In genomic region chr17:77345260-77345910, GRCh38 we compare ENCODE assay signal across 16 cellular contexts.
DNase-seq lines count a peak whose midpoint lies in the region; ATAC-seq and TF ChIP-seq lines count a peak whose summit lies in the region.
"Had no signal": no experiment of that assay in that cellular context is flagged by ENCODE, and none has a peak within 500 bp of the region (broad histone marks: within the 10 kb centered on the region; RNA-seq: fewer than 3 reads in every experiment).

No MANE protein-coding gene starts in this region.

- no peak overlapping the region for H3K4me3 ChIP-seq in RWPE2 (ENCODE audit: severe bottlenecking)
- H3K4me3 ChIP-seq in right atrium auricular region: no peak overlapping the region
- no peak overlapping the region for H3K4me3 ChIP-seq in stomach
- H3K4me3 ChIP-seq: transverse colon had no signal

- TF ChIP-seq EP300 in stomach (IDR thresholded peaks at IDR 0.05): no peak

- H3K36me3 ChIP-seq in RWPE2 (ENCODE audit: low read depth) (peaks cover 42% of the 10 kb centered on the region), right atrium auricular region (no peaks in the 10 kb centered on the region), stomach (no peaks in the 10 kb centered on the region)
- H3K36me3 ChIP-seq: transverse colon had no signal

- H3K4me1 ChIP-seq in RWPE2 (ENCODE audit: insufficient read depth, poor library complexity, severe bottlenecking) (peaks cover 2% of the 10 kb centered on the region), right atrium auricular region (peaks cover 0 to 13% of the 10 kb centered on the region in 2 donors), stomach (peaks cover 18 to 56% (median 25%) of the 10 kb centered on the region in 4 donors)

- TF ChIP-seq CTCF in RWPE2 (IDR thresholded peaks at IDR 0.05; ENCODE audit: poor library complexity, severe bottlenecking): no peak
- no peak for TF ChIP-seq CTCF in right atrium auricular region (IDR thresholded peaks at IDR 0.05)
- no peak for TF ChIP-seq CTCF in stomach (IDR thresholded peaks at IDR 0.05)

- H3K27me3 ChIP-seq in RWPE2 (ENCODE audit: insufficient read depth, poor library complexity, severe bottlenecking): no peaks in the 10 kb centered on the region
- no peaks in the 10 kb centered on the region for H3K27me3 ChIP-seq in right atrium auricular region
- H3K27me3 ChIP-seq in stomach: no peaks in the 10 kb centered on the region
- H3K27me3 ChIP-seq: brain microvascular endothelial cell, transverse colon had no signal

- peaks cover 53% of the 10 kb centered on the region for H3K4me1 Mint-ChIP-seq in activated T-cell treated with anti-CD3 and anti-CD28 coated beads, Interleukin-2, amount 50 U/mL, for 24 hours (ENCODE audit: low read depth)
- peaks cover 65% of the 10 kb centered on the region for H3K4me1 Mint-ChIP-seq in activated T-cell treated with anti-CD3 and anti-CD28 coated beads, Interleukin-2, amount 50 U/mL, for 72 hours (ENCODE audit: low read depth)

- peaks cover 2% of the 10 kb centered on the region for H3K9me3 Mint-ChIP-seq in activated T-cell treated with anti-CD3 and anti-CD28 coated beads, Interleukin-2, amount 50 U/mL, for 24 hours
- peaks cover 0 to 1% of the 10 kb centered on the region in 2 donors for H3K9me3 Mint-ChIP-seq in activated T-cell treated with anti-CD3 and anti-CD28 coated beads, Interleukin-2, amount 50 U/mL, for 72 hours
- H3K9me3 Mint-ChIP-seq: natural killer cell had no signal

- H3K27ac ChIP-seq in RWPE2 (ENCODE audit: poor library complexity, severe bottlenecking) (no peak overlapping the region), right atrium auricular region (no peak overlapping the region), stomach (no peak overlapping the region)
- H3K27ac ChIP-seq: brain microvascular endothelial cell, transverse colon had no signal

- ATAC-seq in activated T-cell treated with anti-CD3 and anti-CD28 coated beads, Interleukin-2, amount 50 U/mL, for 72 hours (replicated peaks in 1 of 2): no peak
- ATAC-seq in RWPE2 (ENCODE audit: low read depth) (peak; percentile 26; the same call in 1 of the 3 replicates), SK-N-SH treated with all-trans-retinoic acid at 6 μM for 48 hours (no peak; the same call in 2 of the 3 replicates), HG03280 (IDR thresholded peaks at IDR 0.05; ENCODE audit: unreplicated experiment) (no peak)
- ATAC-seq: natural killer cell had no signal

- no peaks in the 10 kb centered on the region for H3K36me3 Mint-ChIP-seq in activated T-cell treated with anti-CD3 and anti-CD28 coated beads, Interleukin-2, amount 50 U/mL, for 24 hours (ENCODE audit: low read depth)
- H3K36me3 Mint-ChIP-seq in activated T-cell treated with anti-CD3 and anti-CD28 coated beads, Interleukin-2, amount 50 U/mL, for 72 hours (ENCODE audit: insufficient read depth in 2 of 2): peaks cover 3 to 7% of the 10 kb centered on the region in 2 donors
- H3K36me3 Mint-ChIP-seq: natural killer cell had no signal

- H3K27me3 Mint-ChIP-seq in activated T-cell treated with anti-CD3 and anti-CD28 coated beads, Interleukin-2, amount 50 U/mL, for 24 hours: no peaks in the 10 kb centered on the region
- H3K27me3 Mint-ChIP-seq in activated T-cell treated with anti-CD3 and anti-CD28 coated beads, Interleukin-2, amount 50 U/mL, for 72 hours (ENCODE audit: low read depth): no peaks in the 10 kb centered on the region

- H3K27ac Mint-ChIP-seq in activated T-cell treated with anti-CD3 and anti-CD28 coated beads, Interleukin-2, amount 50 U/mL, for 24 hours: no peak overlapping the region
- no peak overlapping the region for H3K27ac Mint-ChIP-seq in activated T-cell treated with anti-CD3 and anti-CD28 coated beads, Interleukin-2, amount 50 U/mL, for 72 hours
- H3K27ac Mint-ChIP-seq: natural killer cell had no signal

- H3K9me3 ChIP-seq in RWPE2 (ENCODE audit: severe bottlenecking): no peaks in the 10 kb centered on the region
- peaks cover 0 to 5% of the 10 kb centered on the region in 2 donors for H3K9me3 ChIP-seq in right atrium auricular region
- no peaks in the 10 kb centered on the region for H3K9me3 ChIP-seq in stomach
- H3K9me3 ChIP-seq: transverse colon had no signal

- no peak overlapping the region for H3K4me3 Mint-ChIP-seq in activated T-cell treated with anti-CD3 and anti-CD28 coated beads, Interleukin-2, amount 50 U/mL, for 24 hours
- H3K4me3 Mint-ChIP-seq in activated T-cell treated with anti-CD3 and anti-CD28 coated beads, Interleukin-2, amount 50 U/mL, for 72 hours: no peak overlapping the region
- H3K4me3 Mint-ChIP-seq: natural killer cell had no signal

- DNase-seq in activated T-cell treated with anti-CD3 and anti-CD28 coated beads, Interleukin-2, amount 50 U/mL, for 24 hours: peak; percentile 24
- DNase-seq in activated T-cell treated with anti-CD3 and anti-CD28 coated beads, Interleukin-2, amount 50 U/mL, for 72 hours: no peak
- DNase-seq in RWPE2 (ENCODE audit: low spot score) (no peak), right atrium auricular region (ENCODE audit: low spot score) (peak; percentile 57), stomach (peak; percentile 14), Kasumi-1 (lab: John Stamatoyannopoulos, UW) (no peak)
- DNase-seq: activated CD4-positive, alpha-beta T cell treated with anti-CD3 and anti-CD28 coated beads for 48 hours; brain microvascular endothelial cell; effector CD4-positive, alpha-beta T cell; GF-D8; natural killer cell; NCI-H1930; stimulated activated CD4-positive, alpha-beta T cell treated with anti-CD3 and anti-CD28 coated beads, Interleukin-1b, Interleukin-23, amount 100 ng/mL, for 48 hours; transverse colon had no signal

- 91 to 97% (median 94%) methylated on average over 9 of the region's 9 CpGs for WGBS in stomach, 5 donors

- intact Hi-C loops in stomach (cut with DNase I; ENCODE audit: low total_unique reads): no loop called here

- TF ChIP-seq POLR2A in stomach (IDR thresholded peaks at IDR 0.05): no peak

TF ChIP-seq in SK-N-SH treated with all-trans-retinoic acid at 6 μM for 48 hours, 23 proteins besides CTCF, POLR2A, EP300 and RAD21 (continues in another document):
- TF ChIP-seq RARB (CRISPR knock-in tag; IDR thresholded peaks at IDR 0.05) (no peak), ZNF70 (CRISPR knock-in tag; IDR thresholded peaks at IDR 0.05) (no peak), POU6F1 (CRISPR knock-in tag; IDR thresholded peaks at IDR 0.05; ENCODE audit: borderline replicate concordance, low read depth) (no peak), CSRNP3 (CRISPR knock-in tag; IDR thresholded peaks at IDR 0.05) (no peak), CREB5 (CRISPR knock-in tag; IDR thresholded peaks at IDR 0.05; ENCODE audit: low read depth) (no peak), ZFP3 (CRISPR knock-in tag; IDR thresholded peaks at IDR 0.05) (no peak), TCF4 (CRISPR knock-in tag; IDR thresholded peaks at IDR 0.05; ENCODE audit: borderline replicate concordance) (no peak), ARNTL (CRISPR knock-in tag; IDR thresholded peaks at IDR 0.05; ENCODE audit: borderline replicate concordance, low read depth) (no peak), CSDC2 (CRISPR knock-in tag; IDR thresholded peaks at IDR 0.05) (no peak)

Comparison
In these comparisons a context has a peak if more than half of its experiments do, and no peak if none do; other contexts are left out.
1. DNase-seq: peak in activated T-cell treated with anti-CD3 and anti-CD28 coated beads, Interleukin-2, amount 50 U/mL, for 24 hours (single experiment), right atrium auricular region (single experiment) and stomach (single experiment); none in activated T-cell treated with anti-CD3 and anti-CD28 coated beads, Interleukin-2, amount 50 U/mL, for 72 hours (0 of 2), RWPE2 (single experiment) and Kasumi-1 (0 of 2).